Comparison of ENCODE assay signal across 17 cellular contexts in the genomic region with DNA sequence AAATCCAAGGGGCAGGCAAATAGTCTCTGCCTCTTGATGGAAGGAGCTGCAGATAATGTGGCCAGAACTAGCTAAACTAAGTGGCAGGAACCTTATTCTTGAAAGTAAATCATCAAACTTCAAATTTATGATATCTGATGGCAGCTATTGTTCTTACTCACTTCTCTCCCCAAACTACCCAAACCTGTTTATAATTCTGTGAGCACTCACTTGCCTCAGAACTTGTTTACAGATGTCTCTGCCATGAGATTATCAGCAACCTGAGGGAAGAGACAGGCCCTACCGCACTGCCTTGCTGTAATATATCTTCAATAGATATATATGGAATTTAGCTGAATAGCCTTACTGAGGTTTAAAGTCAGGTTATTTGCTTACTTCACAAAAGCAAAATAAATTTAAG. TPM values are rescaled to one million over a fixed set of nuclear protein-coding genes. Genes with fewer than 3 reads are reported as not detected.
DNase-seq lines count a peak whose midpoint lies in the region; ATAC-seq and TF ChIP-seq lines count a peak whose summit lies in the region.
"Had no signal": no experiment of that assay in that cellular context is flagged by ENCODE, and none has a peak within 500 bp of the region (broad histone marks: within the 10 kb centered on the region; RNA-seq: fewer than 3 reads in every experiment).

No MANE protein-coding gene starts in this region.

- CTCF ChIA-PET in PC-3 (lab: Charles Lee) = interaction anchor here (0.7 kb wide), 1 partner anchor 314 kb away, joined by 3 read pairs; no protein-coding TSS in a partner anchor
- CTCF ChIA-PET in mammary epithelial cell (lab: Charles Lee; ENCODE audit: low non-redundant PET) = no interaction called here

- H3K27me3 ChIP-seq in PC-3 (ENCODE audit: low read length) = no peaks in the 10 kb centered on the region
- H3K27me3 ChIP-seq in mammary epithelial cell (ENCODE audit: insufficient read depth, low read length) = no peaks in the 10 kb centered on the region

- H3K36me3 Mint-ChIP-seq in neural crest cell (ENCODE audit: low read depth) = peaks cover 15% of the 10 kb centered on the region
- H3K36me3 Mint-ChIP-seq: CD4-positive, CD25-positive, alpha-beta regulatory T cell; CD8-positive, alpha-beta T cell had no signal

- ATAC-seq in PC-3 (no peak), HG02884 (IDR thresholded peaks at IDR 0.05; ENCODE audit: unreplicated experiment) (no peak), GM18907 (IDR thresholded peaks at IDR 0.05; ENCODE audit: unreplicated experiment) (no peak)
- ATAC-seq: CD8-positive, alpha-beta T cell had no signal

- peaks cover 7% of the 10 kb centered on the region for H3K36me3 ChIP-seq in PC-3 (ENCODE audit: low read depth, low read length)
- H3K36me3 ChIP-seq in mammary epithelial cell (ENCODE audit: insufficient read depth, low read length) = no peaks in the 10 kb centered on the region

- dilution Hi-C loops in mammary epithelial cell (cut with HindIII; ENCODE audit: low sequenced_read_pairs) = no loop called here

- no TSS peak for BruUV-seq in PC-3 (replicated peaks; lab: Mats Ljungman, UMichigan)
- BruUV-seq in mammary epithelial cell (replicated peaks; lab: Mats Ljungman, UMichigan) = no TSS peak

- 100% methylated on average over 1 of the region's 1 CpG for WGBS in mammary epithelial cell (ENCODE audit: low coverage, missing lambda C conversion rate)

- H3K9me2 ChIP-seq in PC-3 (replicated peaks; ENCODE audit: low read length) = no peaks in the 10 kb centered on the region

- intact Hi-C loops in PC-3 (cut with micrococcal nuclease) = loop anchor here (5.0 kb wide), 1 partner anchor 40 kb away; no protein-coding TSS in a partner anchor
- intact Hi-C loops in mammary epithelial cell (cut with micrococcal nuclease) = no loop called here

- POLR2A ChIA-PET in PC-3 (lab: Charles Lee; ENCODE audit: unreplicated experiment) = no interaction called here

- TF ChIP-seq CTCF in PC-3 (conservative IDR thresholded peaks at IDR 0.05; ENCODE audit: low read depth, low read length) = no peak
- no peak for TF ChIP-seq CTCF in epithelial cell of esophagus (IDR thresholded peaks at IDR 0.05; ENCODE audit: insufficient read depth, low read depth, low read length, missing control alignments)
- TF ChIP-seq CTCF in neural crest cell (conservative IDR thresholded peaks at IDR 0.05) = no peak
- no peak for TF ChIP-seq CTCF in mammary epithelial cell (conservative IDR thresholded peaks at IDR 0.05 in 1 of 2, IDR thresholded peaks at IDR 0.05 in 1 of 2; ENCODE audit: extremely low read depth in 1 of 2, insufficient read depth in 1 of 2, low read depth in 1 of 2, low read length in 2 of 2)

- H3K9ac ChIP-seq in PC-3 (ENCODE audit: low read length) = no peak overlapping the region
- no peak overlapping the region for H3K9ac ChIP-seq in mammary epithelial cell (ENCODE audit: insufficient read depth, low read length)
- H3K9ac ChIP-seq: GM23248 had no signal

- no peaks in the 10 kb centered on the region for H3K9me3 ChIP-seq in PC-3 (ENCODE audit: low read length)
- no peaks in the 10 kb centered on the region for H3K9me3 ChIP-seq in mammary epithelial cell (replicated peaks; ENCODE audit: insufficient read depth, low read length)
- H3K9me3 ChIP-seq: Caco-2 had no signal

- DNase-seq in HT-29 (ENCODE audit: low spot score) (peak; percentile 12), PC-3 (peak; percentile 78), epithelial cell of esophagus (ENCODE audit: low read depth) (peak; percentile 66), neural crest cell (ENCODE audit: low read depth, low spot score) (no peak), SW480 (ENCODE audit: low spot score) (no peak), mammary epithelial cell (no peak)
- DNase-seq: Caco-2; CD4-positive, CD25-positive, alpha-beta regulatory T cell; CD8-positive, alpha-beta T cell; DMS153; DND-41; GM23248; H7; HCEC 1CT had no signal

- H2AFZ ChIP-seq in PC-3 (ENCODE audit: low read length) (no peak overlapping the region), mammary epithelial cell (ENCODE audit: low read depth, low read length) (no peak overlapping the region)
- H2AFZ ChIP-seq: GM23248 had no signal

- no peak overlapping the region for H3K27ac Mint-ChIP-seq in neural crest cell (ENCODE audit: unreplicated experiment)
- H3K27ac Mint-ChIP-seq: CD4-positive, CD25-positive, alpha-beta regulatory T cell; CD8-positive, alpha-beta T cell had no signal

- peak overlapping the region; percentile 79 for H3K27ac ChIP-seq in PC-3 (ENCODE audit: low read length)
- H3K27ac ChIP-seq in mammary epithelial cell (ENCODE audit: insufficient read depth, low read depth, low read length) = no peak overlapping the region
- H3K27ac ChIP-seq: C4-2B, GM23248 had no signal

- H3K27me3 Mint-ChIP-seq in neural crest cell (ENCODE audit: low read depth) = peaks cover 3% of the 10 kb centered on the region

- peak overlapping the region; percentile 89 for H3K4me2 ChIP-seq in PC-3 (ENCODE audit: low read length)
- no peak overlapping the region for H3K4me2 ChIP-seq in mammary epithelial cell (ENCODE audit: insufficient read depth, low read depth, low read length)

- H3K79me2 ChIP-seq in PC-3 (ENCODE audit: low read length) = peaks cover 31% of the 10 kb centered on the region
- no peaks in the 10 kb centered on the region for H3K79me2 ChIP-seq in mammary epithelial cell (ENCODE audit: insufficient read depth, low read length)

- in situ Hi-C loops in mammary epithelial cell (cut with MboI; ENCODE audit: low sequenced_read_pairs in 2 of 2) = no loop called here

- H3F3A ChIP-seq in PC-3 (ENCODE audit: low read length, unreplicated experiment) = peaks cover 3% of the 10 kb centered on the region

- H3K4me3 Mint-ChIP-seq in neural crest cell = peak overlapping the region; percentile 26
- H3K4me3 Mint-ChIP-seq: CD4-positive, CD25-positive, alpha-beta regulatory T cell; CD8-positive, alpha-beta T cell had no signal

- no peaks in the 10 kb centered on the region for H3K9me3 Mint-ChIP-seq in neural crest cell
- H3K9me3 Mint-ChIP-seq: CD8-positive, alpha-beta T cell had no signal

- H3K4me3 ChIP-seq in PC-3 (ENCODE audit: low read length) (no peak overlapping the region), epithelial cell of esophagus (ENCODE audit: low read length) (no peak overlapping the region), mammary epithelial cell (replicated peaks in 1 of 3; ENCODE audit: insufficient read depth in 1 of 3, low read depth in 2 of 3, low read length in 3 of 3) (no peak overlapping the region)
- H3K4me3 ChIP-seq: GM23248 had no signal

- H3K4me1 Mint-ChIP-seq in neural crest cell = peaks cover 15% of the 10 kb centered on the region

- H4K20me1 ChIP-seq in PC-3 (ENCODE audit: low read length) (no peaks in the 10 kb centered on the region), mammary epithelial cell (ENCODE audit: insufficient read depth, low read length) (no peaks in the 10 kb centered on the region)

- H3K4me1 ChIP-seq in PC-3 (ENCODE audit: insufficient read depth, low read length) = peaks cover 58% of the 10 kb centered on the region
- H3K4me1 ChIP-seq in mammary epithelial cell (ENCODE audit: insufficient read depth, low read length) = peaks cover 21% of the 10 kb centered on the region

RNA-seq across cellular contexts. Expression of a gene that starts 2.2 kb away (rescaled TPM):
- total RNA-seq in HT-29 (2014; rRNA removed; shearing (Covaris generic)) = not detected in 2 replicates
- total RNA-seq in PC-3 (2014; rRNA removed) (110 and 125 TPM in 2 replicates), neural crest cell (27.1 and 29.6 TPM in 2 replicates), mammary epithelial cell (10 to 100 TPM in 1 of 2 donors, 1 to 10 TPM in 1; 5.1 to 18.2 TPM)
- polyA plus RNA-seq in mammary epithelial cell = 6.5 TPM
- 33.7 TPM for polyA minus RNA-seq in mammary epithelial cell

Comparison
In these comparisons a context has a peak if more than half of its experiments do, and no peak if none do; other contexts are left out.
1. DNase-seq: peak in HT-29 (single experiment), PC-3 (single experiment) and epithelial cell of esophagus (single experiment); none in neural crest cell (single experiment), SW480 (single experiment) and mammary epithelial cell (single experiment).